11 cellular contexts compared by ENCODE assay signal in the genomic region with DNA sequence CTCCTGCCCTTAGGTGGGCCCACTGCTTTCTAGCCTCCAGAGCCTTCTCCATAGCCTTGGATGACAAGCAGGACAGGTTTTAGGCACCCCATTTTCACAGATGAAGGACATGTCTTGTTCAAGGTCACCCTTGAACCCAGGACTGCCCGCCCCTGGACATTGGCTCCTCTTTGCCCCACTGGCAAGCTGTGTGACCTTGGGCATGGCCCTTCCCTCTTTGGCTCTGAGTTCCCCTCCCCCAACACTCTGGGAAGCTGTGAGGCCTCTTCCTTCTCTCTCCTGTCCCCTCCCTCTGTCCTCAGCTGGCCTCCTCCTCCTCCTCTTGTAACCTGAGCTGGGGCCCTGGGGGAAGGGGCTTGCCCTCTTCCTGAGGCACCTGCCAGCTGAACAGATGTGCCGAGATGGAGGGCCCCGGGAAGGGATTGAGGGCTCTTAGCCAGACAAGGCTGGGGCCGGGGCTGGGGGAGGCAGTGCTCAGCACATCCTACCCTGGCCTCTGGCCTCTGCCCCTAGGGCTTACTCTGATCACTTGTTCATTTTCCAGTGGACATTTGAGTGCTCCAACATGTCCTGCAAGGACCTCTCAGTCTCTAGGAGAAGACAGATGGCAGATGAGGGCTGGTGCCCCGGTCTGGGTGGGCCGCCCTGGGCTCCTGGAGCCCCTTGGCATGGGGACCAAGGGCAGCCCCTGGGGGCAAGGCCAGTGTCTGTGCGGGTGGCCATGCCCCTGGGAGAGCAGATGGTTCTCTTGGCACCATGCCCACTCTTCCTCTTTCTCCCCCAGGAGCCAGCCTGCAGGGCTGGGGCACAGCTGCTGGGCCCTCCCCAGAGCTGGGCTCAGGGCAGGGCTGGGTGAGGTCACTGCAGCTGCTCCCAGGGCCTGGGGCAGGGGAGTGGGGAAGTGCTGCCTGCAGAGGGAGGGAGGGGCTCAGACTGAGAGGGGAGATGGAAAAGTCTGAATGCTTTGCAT. TPM values are rescaled to one million over a fixed set of nuclear protein-coding genes. Genes with fewer than 3 reads are reported as not detected.
DNase-seq lines count a peak whose midpoint lies in the region; ATAC-seq and TF ChIP-seq lines count a peak whose summit lies in the region.
"Had no signal": no experiment of that assay in that cellular context is flagged by ENCODE, and none has a peak within 500 bp of the region (broad histone marks: within the 10 kb centered on the region; RNA-seq: fewer than 3 reads in every experiment).

No MANE protein-coding gene starts in this region.

- no peaks in the 10 kb centered on the region for H3K9me3 ChIP-seq in A673 (ENCODE audit: low read depth, low read length, poor library complexity, severe bottlenecking)
- no peaks in the 10 kb centered on the region for H3K9me3 ChIP-seq in CD4-positive, alpha-beta memory T cell (ENCODE audit: control insufficient read depth in 1 of 2, low read length in 2 of 2)
- H3K9me3 ChIP-seq: tibial artery had no signal

- no peak for TF ChIP-seq CTCF in A673 (conservative IDR thresholded peaks at IDR 0.05; ENCODE audit: low read depth, low read length)

- no peak for ATAC-seq in HG03196 (IDR thresholded peaks at IDR 0.05; ENCODE audit: unreplicated experiment)

- peak overlapping the region; percentile 71 for H3K27ac ChIP-seq in A673 (ENCODE audit: low read depth, low read length, poor library complexity, severe bottlenecking)
- no peak overlapping the region for H3K27ac ChIP-seq in CD4-positive, alpha-beta memory T cell (ENCODE audit: low read depth, low read length)
- H3K27ac ChIP-seq: tibial artery had no signal

- CTCF ChIA-PET in A673 (lab: Charles Lee), result no interaction called here
- CTCF ChIA-PET in CD4-positive, alpha-beta memory T cell (lab: Charles Lee; ENCODE audit: partially characterized antibody), result no interaction called here

- H3K4me1 ChIP-seq in A673 (ENCODE audit: insufficient read depth, low read length, poor library complexity, severe bottlenecking), result peaks cover 26% of the 10 kb centered on the region
- H3K4me1 ChIP-seq in CD4-positive, alpha-beta memory T cell (ENCODE audit: insufficient read depth, low read length), result peaks cover 6% of the 10 kb centered on the region

- no peak overlapping the region for H3K4me3 ChIP-seq in A673 (ENCODE audit: low read depth, low read length, poor library complexity, severe bottlenecking)
- H3K4me3 ChIP-seq in CD4-positive, alpha-beta memory T cell (ENCODE audit: low read length in 2 of 2), result no peak overlapping the region
- H3K4me3 ChIP-seq: tibial artery had no signal

- peaks cover 21 to 38% of the 10 kb centered on the region in 2 donors for H3K27me3 Mint-ChIP-seq in CD4-positive, alpha-beta memory T cell

- H3K27me3 ChIP-seq in A673 (replicated peaks; ENCODE audit: insufficient read depth, low read depth, low read length, poor library complexity), result no peaks in the 10 kb centered on the region
- peaks cover 8% of the 10 kb centered on the region for H3K27me3 ChIP-seq in CD4-positive, alpha-beta memory T cell (ENCODE audit: insufficient read depth, low read length)

- no peak overlapping the region for H3K4me3 Mint-ChIP-seq in CD4-positive, alpha-beta memory T cell
- H3K4me3 Mint-ChIP-seq: activated naive CD8-positive, alpha-beta T cell; B cell had no signal

- BruUV-seq in A673 (replicated peaks; lab: Mats Ljungman, UMichigan), result no TSS peak

- H3K36me3 ChIP-seq in A673 (ENCODE audit: insufficient read depth, low read length, poor library complexity, severe bottlenecking), result peaks cover 4% of the 10 kb centered on the region
- H3K36me3 ChIP-seq in CD4-positive, alpha-beta memory T cell (ENCODE audit: insufficient read depth, low read length), result no peaks in the 10 kb centered on the region
- H3K36me3 ChIP-seq: tibial artery had no signal

- H3K27ac Mint-ChIP-seq in CD4-positive, alpha-beta memory T cell, result no peak overlapping the region
- H3K27ac Mint-ChIP-seq: activated naive CD8-positive, alpha-beta T cell; B cell had no signal

- no peaks in the 10 kb centered on the region for H3K36me3 Mint-ChIP-seq in CD4-positive, alpha-beta memory T cell
- H3K36me3 Mint-ChIP-seq: activated naive CD8-positive, alpha-beta T cell had no signal

- DNase-seq in A673 (ENCODE audit: low spot score) (no peak), MV-4-11 (lab: John Stamatoyannopoulos, UW) (peak; percentile 69), SHP77 (lab: John Stamatoyannopoulos, UW) (peak; percentile 90 to 91), iPS-NIHi11 (ENCODE audit: low spot score) (peak; percentile 87), GM19240 (ENCODE audit: insufficient read length, low spot score) (no peak), NOMO-1 treated with DMSO at 0.1 percent for 48 hours (lab: John Stamatoyannopoulos, UW; ENCODE audit: unreplicated experiment) (no peak)
- no peak for DNase-seq in CD4-positive, alpha-beta memory T cell

- intact Hi-C loops in A673 (cut with micrococcal nuclease; ENCODE audit: unreplicated experiment), result no loop called here
- intact Hi-C loops in CD4-positive, alpha-beta memory T cell (cut with micrococcal nuclease), result no loop called here

- peaks cover 2 to 13% (median 6%) of the 10 kb centered on the region in 4 donors for H3K4me1 Mint-ChIP-seq in CD4-positive, alpha-beta memory T cell

- POLR2A ChIA-PET in A673 (lab: Charles Lee; ENCODE audit: low non-redundant PET), result no interaction called here
- POLR2A ChIA-PET in CD4-positive, alpha-beta memory T cell (lab: Charles Lee; ENCODE audit: partially characterized antibody), result no interaction called here

- H3K9me3 Mint-ChIP-seq in CD4-positive, alpha-beta memory T cell, result no peaks in the 10 kb centered on the region

RNA-seq across cellular contexts. Expression of a gene that starts 10.7 kb away (rescaled TPM):
- 6.1 and 7.6 TPM in 2 replicates for total RNA-seq in A673 (2021)
- total RNA-seq in CD4-positive, alpha-beta memory T cell, result not detected
- polyA plus RNA-seq in CD4-positive, alpha-beta memory T cell, result not detected

Comparison
In these comparisons a context has a peak if more than half of its experiments do, and no peak if none do; other contexts are left out.
1. DNase-seq: peak in MV-4-11 (single experiment), SHP77 (2 of 2) and iPS-NIHi11 (single experiment); none in A673 (single experiment), CD4-positive, alpha-beta memory T cell (0 of 5), GM19240 (single experiment) and NOMO-1 treated with DMSO at 0.1 percent for 48 hours (single experiment).